1 cellular context compared by ENCODE assay signal in genomic region chr17:76554131-76554530, GRCh38.
TF ChIP-seq lines count a peak whose summit lies in the region.

No MANE protein-coding gene starts in this region.

TF ChIP-seq in H1, 55 proteins besides CTCF, POLR2A, EP300 and RAD21:
- TF ChIP-seq CTBP2 (IDR thresholded peaks at IDR 0.05; ENCODE audit: borderline replicate concordance, insufficient read depth, insufficient read length, low read length) (no peak), CHD7 (IDR thresholded peaks at IDR 0.05; ENCODE audit: insufficient replicate concordance, low read length) (no peak), SAP30 (IDR thresholded peaks at IDR 0.05; ENCODE audit: insufficient read depth, insufficient replicate concordance, low read length) (no peak), ZNF274 (IDR thresholded peaks at IDR 0.05; ENCODE audit: borderline replicate concordance, extremely low read depth, low read length) (no peak), CHD1 (IDR thresholded peaks at IDR 0.05; ENCODE audit: low read depth, low read length) (no peak), BRCA1 (IDR thresholded peaks at IDR 0.05; ENCODE audit: low read depth, low read length) (no peak), GABPA (IDR thresholded peaks at IDR 0.05; ENCODE audit: borderline replicate concordance, insufficient read depth, low read length) (no peak), SIRT6 (IDR thresholded peaks at IDR 0.05; ENCODE audit: low read length) (no peak), SIX5 (IDR thresholded peaks at IDR 0.05; ENCODE audit: low read depth, low read length) (no peak)
